ENCODE assay signal across 17 cellular contexts in genomic region chr2:217980591-217980990, GRCh38. TPM values are rescaled to one million over a fixed set of nuclear protein-coding genes. Genes with fewer than 3 reads are reported as not detected.
DNase-seq lines count a peak whose midpoint lies in the region; ATAC-seq and TF ChIP-seq lines count a peak whose summit lies in the region.
"Had no signal": no experiment of that assay in that cellular context is flagged by ENCODE, and none has a peak within 500 bp of the region (broad histone marks: within the 10 kb centered on the region; RNA-seq: fewer than 3 reads in every experiment).

No MANE protein-coding gene starts in this region.

- no peak for DNase-seq in left ventricle myocardium inferior
- no peak for DNase-seq in left ventricle myocardium superior
- no peak for DNase-seq in lower lobe of right lung
- no peak for DNase-seq in gastrocnemius medialis
- DNase-seq in vagina (ENCODE audit: extremely low spot score in 2 of 2): no peak
- DNase-seq in C1 segment of cervical spinal cord (lab: John Stamatoyannopoulos, UW): no peak
- no peak for DNase-seq in HuH-7.5 (ENCODE audit: low spot score)
- no peak for DNase-seq in dedifferentiated amniotic fluid mesenchymal stem cell (ENCODE audit: extremely low spot score)
- DNase-seq: activated naive CD8-positive, alpha-beta T cell treated with anti-CD3 and anti-CD28 coated beads, Interleukin-2, amount 50 U/mL, for 24 hours; erythroblast; glutamatergic neuron; NCI-H187 treated with DMSO at 0.1 percent for 48 hours; NCI-H345; NK-92 treated with Interleukin-12 subunit alpha and Interleukin-12 subunit beta, amount 100 ng/mL, for 24 hours; stimulated activated naive B cell treated with anti-CD40 and anti-IgM and Interleukin-4, amounts not matched to agents 10 μg/mL and 1 μg/mL and 100 μg/mL, for 72 hours had no signal

- H3K36me3 ChIP-seq in left ventricle myocardium inferior (no peaks in the 10 kb centered on the region), lower lobe of right lung (no peaks in the 10 kb centered on the region), gastrocnemius medialis (no peaks in the 10 kb centered on the region), vagina (peaks cover 0 to 4% of the 10 kb centered on the region in 2 donors)

- in situ Hi-C loops in gastrocnemius medialis (cut with MboI; ENCODE audit: low sequenced_read_pairs in 4 of 4): loop anchor here in 1 of 4 donors (10.0 kb wide), 1 partner anchor 86 kb away; no protein-coding TSS in a partner anchor

- TF ChIP-seq CTCF in left ventricle myocardium inferior (IDR thresholded peaks at IDR 0.05; ENCODE audit: borderline replicate concordance) (no peak), lower lobe of right lung (IDR thresholded peaks at IDR 0.05) (no peak), gastrocnemius medialis (IDR thresholded peaks at IDR 0.05 in 4 of 5, conservative IDR thresholded peaks at IDR 0.05 in 1 of 5) (no peak), vagina (IDR thresholded peaks at IDR 0.05) (no peak)

- H3K4me1 ChIP-seq in left ventricle myocardium inferior (peaks cover 94% of the 10 kb centered on the region), lower lobe of right lung (peaks cover 66% of the 10 kb centered on the region), gastrocnemius medialis (peaks cover 24 to 39% of the 10 kb centered on the region in 2 donors), vagina (peaks cover 64% of the 10 kb centered on the region)

- H3K9me3 ChIP-seq in left ventricle myocardium inferior (replicated peaks) (no peaks in the 10 kb centered on the region), lower lobe of right lung (no peaks in the 10 kb centered on the region), gastrocnemius medialis (no peaks in the 10 kb centered on the region), vagina (no peaks in the 10 kb centered on the region)
- H3K9me3 ChIP-seq: A549 had no signal

- TF ChIP-seq POLR2A in gastrocnemius medialis (IDR thresholded peaks at IDR 0.05) (no peak), vagina (IDR thresholded peaks at IDR 0.05) (no peak)

- intact Hi-C loops in left ventricle myocardium inferior (cut with micrococcal nuclease): no loop called here
- intact Hi-C loops in left ventricle myocardium superior (cut with micrococcal nuclease): loop anchor here (10.0 kb wide), 1 partner anchor 96 kb away; no protein-coding TSS in a partner anchor
- intact Hi-C loops in lower lobe of right lung (cut with DNase I): no loop called here
- intact Hi-C loops in gastrocnemius medialis (cut with DNase I; ENCODE audit: low total_unique reads): no loop called here
- intact Hi-C loops in vagina (cut with DNase I): no loop called here

- H3K27ac ChIP-seq in left ventricle myocardium inferior (replicated peaks) (peak overlapping the region; percentile 85), lower lobe of right lung (peak overlapping the region; percentile 67), gastrocnemius medialis (peak overlapping the region; percentile 56 to 74 (median 70)), vagina (peak overlapping the region; percentile 83)
- H3K27ac ChIP-seq: A549, KMS-11 had no signal

- no peak for ATAC-seq in left ventricle myocardium superior
- ATAC-seq in lower lobe of right lung: peak in 1 of 2 donors; percentile 4
- no peak for ATAC-seq in gastrocnemius medialis
- ATAC-seq: activated naive CD8-positive, alpha-beta T cell treated with anti-CD3 and anti-CD28 coated beads, Interleukin-2, amount 50 U/mL, for 24 hours; stimulated activated naive B cell treated with anti-CD40 and anti-IgM and Interleukin-4, amounts not matched to agents 10 μg/mL and 1 μg/mL and 100 μg/mL, for 72 hours had no signal

- no peaks in the 10 kb centered on the region for H3K27me3 ChIP-seq in left ventricle myocardium inferior (ENCODE audit: low read depth)
- H3K27me3 ChIP-seq in lower lobe of right lung (ENCODE audit: low read depth): no peaks in the 10 kb centered on the region
- no peaks in the 10 kb centered on the region for H3K27me3 ChIP-seq in gastrocnemius medialis
- H3K27me3 ChIP-seq in vagina: no peaks in the 10 kb centered on the region

- H3K4me3 ChIP-seq in left ventricle myocardium inferior (no peak overlapping the region), lower lobe of right lung (no peak overlapping the region), gastrocnemius medialis (no peak overlapping the region), vagina (no peak overlapping the region)
- H3K4me3 ChIP-seq: A549 had no signal

RNA-seq across cellular contexts. Expression of gene TNS1, which starts 22.2 kb away (rescaled TPM):
- total RNA-seq in left ventricle myocardium inferior (828 TPM), left ventricle myocardium superior (783 TPM), lower lobe of right lung (505 TPM), gastrocnemius medialis (100 to 1,000 TPM; 407 to 670 (median 484) TPM), vagina (216 TPM)
